In genomic region chr17:79052131-79052530, GRCh38 we compare ENCODE assay signal across 10 cellular contexts. TPM values are rescaled to one million over a fixed set of nuclear protein-coding genes. Genes with fewer than 3 reads are reported as not detected.
"Had no signal": no experiment of that assay in that cellular context is flagged by ENCODE, and none has a peak within 500 bp of the region (broad histone marks: within the 10 kb centered on the region; RNA-seq: fewer than 3 reads in every experiment).

No MANE protein-coding gene starts in this region.

- H3K27ac ChIP-seq: GM23248 had no signal

- H3K4me3 ChIP-seq: GM23248, HAP-1, K562 had no signal

- DNase-seq: GM23248, GOT3, H7, HFFc6, IMR-90, KG1 had no signal

- ATAC-seq: HCT116, K562 had no signal

- H3K9ac ChIP-seq: GM23248 had no signal

- H3K9me3 ChIP-seq: HAP-1 had no signal

- H2AFZ ChIP-seq: GM23248 had no signal

- H3K36me3 ChIP-seq: HAP-1 had no signal

- FAIRE-seq: HTR-8/SVneo, K562 had no signal

RNA-seq across cellular contexts. Expression of gene C1QTNF1, which starts 28.2 kb away (rescaled TPM):
- polyA plus RNA-seq: K562 had no signal
